Comparison of ENCODE assay signal across 30 cellular contexts in genomic region chr11:80371931-80372330, GRCh38.
"Had no signal": no experiment of that assay in that cellular context is flagged by ENCODE, and none has a peak within 500 bp of the region (broad histone marks: within the 10 kb centered on the region; RNA-seq: fewer than 3 reads in every experiment).

No MANE protein-coding gene starts in this region.

- H3K27ac ChIP-seq: brain microvascular endothelial cell, coronary artery, heart left ventricle had no signal

- FAIRE-seq: astrocyte, bronchial epithelial cell, frontal cortex had no signal

- ATAC-seq: activated naive CD4-positive, alpha-beta T cell treated with anti-CD3 and anti-CD28 coated beads, Interleukin-2, amount 50 U/mL, for 72 hours; activated T-cell treated with anti-CD3 and anti-CD28 coated beads, Interleukin-2, amount 50 U/mL, for 72 hours; esophagus mucosa; heart left ventricle; T-helper 17 cell; WTC11 had no signal

- H3K36me3 ChIP-seq: brain microvascular endothelial cell, heart left ventricle had no signal

- H3K4me1 ChIP-seq: heart left ventricle had no signal

- H3K27me3 ChIP-seq: brain microvascular endothelial cell, dorsolateral prefrontal cortex, heart left ventricle had no signal

- DNase-seq: activated CD4-positive, alpha-beta memory T cell treated with anti-CD3 and anti-CD28 coated beads, Interleukin-2, amount 10 ng/mL, durations not matched to agents 7 days and 5 days; activated CD4-positive, alpha-beta T cell treated with anti-CD3 and anti-CD28 coated beads for 1 hour; activated CD4-positive, alpha-beta T cell treated with anti-CD3 and anti-CD28 coated beads for 4 hours; activated CD4-positive, alpha-beta T cell treated with anti-CD3 and anti-CD28 coated beads, Interleukin-2, amount 10 ng/mL, durations not matched to agents 7 days and 5 days; activated CD4-positive, alpha-beta T cell treated with anti-CD3 and anti-CD28 coated beads, Interleukin-2, amount 50 U/mL, for 4 hours; activated CD8-positive, alpha-beta memory T cell treated with anti-CD3 and anti-CD28 coated beads, Interleukin-2, amount 50 U/mL, for 48 hours; activated gamma-delta T cell; activated naive CD4-positive, alpha-beta T cell; activated naive CD4-positive, alpha-beta T cell treated with anti-CD3 and anti-CD28 coated beads, Interleukin-2, amount 10 ng/mL, durations not matched to agents 7 days and 5 days; activated naive CD8-positive, alpha-beta T cell treated with anti-CD3 and anti-CD28 coated beads, Interleukin-2, amount 10 ng/mL, durations not matched to agents 7 days and 5 days; activated T-cell treated with anti-CD3 and anti-CD28 coated beads for 4 hours; activated T-cell treated with anti-CD3 and anti-CD28 coated beads, Interleukin-2, amount 50 U/mL, for 24 hours; activated T-cell treated with anti-CD3 and anti-CD28 coated beads, Interleukin-2, amount 50 U/mL, for 72 hours; brain microvascular endothelial cell; dorsolateral prefrontal cortex; effector memory CD4-positive, alpha-beta T cell; endodermal cell; foreskin fibroblast; glutamatergic neuron; heart left ventricle; T-helper 1 cell; T-helper 17 cell; T1000 had no signal

- H3K9me3 ChIP-seq: heart left ventricle had no signal

- H3K4me3 ChIP-seq: coronary artery, heart left ventricle had no signal
